Comparison of ENCODE assay signal across 1 cellular context in the genomic region with DNA sequence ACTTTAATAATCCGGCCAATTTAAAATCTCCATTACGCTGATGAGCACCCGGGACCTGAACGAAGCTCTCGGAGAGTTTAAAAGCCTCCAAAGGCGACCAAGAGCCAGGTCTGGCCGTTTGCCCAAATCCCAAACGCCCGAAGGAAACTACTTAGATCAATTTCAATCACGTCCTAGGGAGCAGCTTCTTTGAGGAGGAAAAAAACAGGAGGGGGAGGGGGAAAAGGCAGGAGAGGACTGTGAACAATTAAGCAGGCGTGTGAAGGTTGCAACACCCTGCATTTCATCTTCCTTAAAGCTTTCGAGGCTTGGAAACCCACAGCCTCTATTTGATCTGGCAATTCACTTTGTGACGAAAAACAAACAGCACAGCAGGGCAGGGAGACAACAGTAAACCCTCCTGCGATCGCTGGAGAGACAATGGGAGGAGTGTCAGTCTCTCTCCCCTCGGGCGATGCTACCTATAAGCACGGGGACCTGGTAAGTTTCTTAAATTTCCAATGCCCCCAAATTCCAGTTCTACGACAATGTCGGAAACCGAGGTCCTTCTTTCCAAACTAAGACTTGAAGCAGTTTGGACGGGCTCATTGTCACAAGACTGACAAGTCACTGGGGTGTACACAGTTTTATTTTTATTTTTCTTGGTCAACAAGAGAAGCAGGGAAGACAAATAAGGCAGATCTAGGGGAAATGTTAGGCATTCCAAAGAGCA.
A peak's percentile ranks its signal among the peaks of the same experiment; 100 is the strongest.
TF ChIP-seq lines count a peak whose summit lies in the region.

No MANE protein-coding gene starts in this region.

TF ChIP-seq in HepG2, 621 proteins besides CTCF, POLR2A, EP300 and RAD21 (continues in another document):
- TF ChIP-seq SKIL (CRISPR knock-in tag; IDR thresholded peaks at IDR 0.05; ENCODE audit: borderline replicate concordance) (no peak), MED1 (CRISPR knock-in tag; IDR thresholded peaks at IDR 0.05) (no peak), IKZF4 (CRISPR knock-in tag; IDR thresholded peaks at IDR 0.05; ENCODE audit: borderline replicate concordance, low read depth, not compliant biosample characterization) (no peak), ZFP91 (CRISPR knock-in tag; IDR thresholded peaks at IDR 0.05; ENCODE audit: borderline replicate concordance) (no peak), PITX1 (CRISPR knock-in tag; IDR thresholded peaks at IDR 0.05) (peak; percentile 37; the same call in 1 of the 2 replicates), REL (CRISPR knock-in tag; conservative IDR thresholded peaks at IDR 0.05) (no peak), KAT2B (IDR thresholded peaks at IDR 0.05; ENCODE audit: borderline replicate concordance, low read depth, low read length) (no peak), ZNF224 (CRISPR knock-in tag; IDR thresholded peaks at IDR 0.05) (no peak), PHF21A (CRISPR knock-in tag; IDR thresholded peaks at IDR 0.05) (no peak), ZNF431 (CRISPR knock-in tag; IDR thresholded peaks at IDR 0.05; ENCODE audit: borderline replicate concordance, low read depth) (no peak), ZNF761 (CRISPR knock-in tag; conservative IDR thresholded peaks at IDR 0.05) (no peak), PATZ1 (CRISPR knock-in tag; IDR thresholded peaks at IDR 0.05) (peak; percentile 58; the same call in 1 of the 2 replicates), ZNF614 (CRISPR knock-in tag; IDR thresholded peaks at IDR 0.05; ENCODE audit: borderline replicate concordance) (no peak), MAX (IDR thresholded peaks at IDR 0.05) (no peak), ZBTB42 (CRISPR knock-in tag; IDR thresholded peaks at IDR 0.05) (no peak), FOXP1 (IDR thresholded peaks at IDR 0.05) (no peak), FOXP1 (CRISPR knock-in tag; IDR thresholded peaks at IDR 0.05) (peak; percentile 87), ZNF44 (CRISPR knock-in tag; IDR thresholded peaks at IDR 0.05) (no peak), ZNF232 (CRISPR knock-in tag; IDR thresholded peaks at IDR 0.05; ENCODE audit: borderline replicate concordance) (no peak), ZKSCAN1 (IDR thresholded peaks at IDR 0.05; ENCODE audit: low read length) (no peak), ZNF225 (CRISPR knock-in tag; IDR thresholded peaks at IDR 0.05) (no peak), BCL6 (CRISPR knock-in tag; IDR thresholded peaks at IDR 0.05) (peak; percentile 97), SMAD1 (CRISPR knock-in tag; IDR thresholded peaks at IDR 0.05; ENCODE audit: borderline replicate concordance, low read depth) (no peak), ZNF773 (CRISPR knock-in tag; IDR thresholded peaks at IDR 0.05; ENCODE audit: borderline replicate concordance) (no peak), ZFYVE20 (CRISPR knock-in tag; IDR thresholded peaks at IDR 0.05; ENCODE audit: borderline replicate concordance, low read depth) (no peak), ARNTL (CRISPR knock-in tag; IDR thresholded peaks at IDR 0.05) (no peak), SP5 (CRISPR knock-in tag; IDR thresholded peaks at IDR 0.05; ENCODE audit: borderline replicate concordance, low read depth) (no peak), HOXA5 (CRISPR knock-in tag; IDR thresholded peaks at IDR 0.05) (no peak), KDM5B (CRISPR knock-in tag; IDR thresholded peaks at IDR 0.05; ENCODE audit: borderline replicate concordance) (no peak), SMC3 (IDR thresholded peaks at IDR 0.05; ENCODE audit: low read length) (0 out of 2 replicates have a peak, but pooled peaks have one; percentile 11), MEIS1 (CRISPR knock-in tag; IDR thresholded peaks at IDR 0.05; ENCODE audit: borderline replicate concordance) (no peak), POLR2G (IDR thresholded peaks at IDR 0.05; ENCODE audit: low read depth, low read length) (peak; percentile 56), ZNF317 (CRISPR knock-in tag; IDR thresholded peaks at IDR 0.05) (no peak), ZNF839 (CRISPR knock-in tag; IDR thresholded peaks at IDR 0.05; ENCODE audit: borderline replicate concordance) (no peak), HDAC6 (IDR thresholded peaks at IDR 0.05; ENCODE audit: low read depth, low read length) (no peak), GATA4 (IDR thresholded peaks at IDR 0.05; ENCODE audit: borderline replicate concordance, low read depth) (no peak), RBM22 (optimal IDR thresholded peaks at IDR 0.05; ENCODE audit: low read length) (peak; percentile 73), GFI1 (CRISPR knock-in tag; IDR thresholded peaks at IDR 0.05; ENCODE audit: borderline replicate concordance) (no peak), ZNF510 (CRISPR knock-in tag; IDR thresholded peaks at IDR 0.05; ENCODE audit: low read depth) (no peak), FOSL2 (CRISPR knock-in tag; IDR thresholded peaks at IDR 0.05) (peak; percentile 82)
- TF ChIP-seq, protein P1, sequence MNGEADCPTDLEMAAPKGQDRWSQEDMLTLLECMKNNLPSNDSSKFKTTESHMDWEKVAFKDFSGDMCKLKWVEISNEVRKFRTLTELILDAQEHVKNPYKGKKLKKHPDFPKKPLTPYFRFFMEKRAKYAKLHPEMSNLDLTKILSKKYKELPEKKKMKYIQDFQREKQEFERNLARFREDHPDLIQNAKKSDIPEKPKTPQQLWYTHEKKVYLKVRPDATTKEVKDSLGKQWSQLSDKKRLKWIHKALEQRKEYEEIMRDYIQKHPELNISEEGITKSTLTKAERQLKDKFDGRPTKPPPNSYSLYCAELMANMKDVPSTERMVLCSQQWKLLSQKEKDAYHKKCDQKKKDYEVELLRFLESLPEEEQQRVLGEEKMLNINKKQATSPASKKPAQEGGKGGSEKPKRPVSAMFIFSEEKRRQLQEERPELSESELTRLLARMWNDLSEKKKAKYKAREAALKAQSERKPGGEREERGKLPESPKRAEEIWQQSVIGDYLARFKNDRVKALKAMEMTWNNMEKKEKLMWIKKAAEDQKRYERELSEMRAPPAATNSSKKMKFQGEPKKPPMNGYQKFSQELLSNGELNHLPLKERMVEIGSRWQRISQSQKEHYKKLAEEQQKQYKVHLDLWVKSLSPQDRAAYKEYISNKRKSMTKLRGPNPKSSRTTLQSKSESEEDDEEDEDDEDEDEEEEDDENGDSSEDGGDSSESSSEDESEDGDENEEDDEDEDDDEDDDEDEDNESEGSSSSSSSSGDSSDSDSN (CRISPR knock-in tag; IDR thresholded peaks at IDR 0.05): no peak
- TF ChIP-seq, protein P2, sequence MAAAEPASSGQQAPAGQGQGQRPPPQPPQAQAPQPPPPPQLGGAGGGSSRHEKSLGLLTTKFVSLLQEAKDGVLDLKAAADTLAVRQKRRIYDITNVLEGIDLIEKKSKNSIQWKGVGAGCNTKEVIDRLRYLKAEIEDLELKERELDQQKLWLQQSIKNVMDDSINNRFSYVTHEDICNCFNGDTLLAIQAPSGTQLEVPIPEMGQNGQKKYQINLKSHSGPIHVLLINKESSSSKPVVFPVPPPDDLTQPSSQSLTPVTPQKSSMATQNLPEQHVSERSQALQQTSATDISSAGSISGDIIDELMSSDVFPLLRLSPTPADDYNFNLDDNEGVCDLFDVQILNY (CRISPR knock-in tag; conservative IDR thresholded peaks at IDR 0.05): no peak
- TF ChIP-seq, protein P3, sequence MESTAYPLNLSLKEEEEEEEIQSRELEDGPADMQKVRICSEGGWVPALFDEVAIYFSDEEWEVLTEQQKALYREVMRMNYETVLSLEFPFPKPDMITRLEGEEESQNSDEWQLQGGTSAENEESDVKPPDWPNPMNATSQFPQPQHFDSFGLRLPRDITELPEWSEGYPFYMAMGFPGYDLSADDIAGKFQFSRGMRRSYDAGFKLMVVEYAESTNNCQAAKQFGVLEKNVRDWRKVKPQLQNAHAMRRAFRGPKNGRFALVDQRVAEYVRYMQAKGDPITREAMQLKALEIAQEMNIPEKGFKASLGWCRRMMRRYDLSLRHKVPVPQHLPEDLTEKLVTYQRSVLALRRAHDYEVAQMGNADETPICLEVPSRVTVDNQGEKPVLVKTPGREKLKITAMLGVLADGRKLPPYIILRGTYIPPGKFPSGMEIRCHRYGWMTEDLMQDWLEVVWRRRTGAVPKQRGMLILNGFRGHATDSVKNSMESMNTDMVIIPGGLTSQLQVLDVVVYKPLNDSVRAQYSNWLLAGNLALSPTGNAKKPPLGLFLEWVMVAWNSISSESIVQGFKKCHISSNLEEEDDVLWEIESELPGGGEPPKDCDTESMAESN (CRISPR knock-in tag; conservative IDR thresholded peaks at IDR 0.05): no peak
- TF ChIP-seq, protein P4, sequence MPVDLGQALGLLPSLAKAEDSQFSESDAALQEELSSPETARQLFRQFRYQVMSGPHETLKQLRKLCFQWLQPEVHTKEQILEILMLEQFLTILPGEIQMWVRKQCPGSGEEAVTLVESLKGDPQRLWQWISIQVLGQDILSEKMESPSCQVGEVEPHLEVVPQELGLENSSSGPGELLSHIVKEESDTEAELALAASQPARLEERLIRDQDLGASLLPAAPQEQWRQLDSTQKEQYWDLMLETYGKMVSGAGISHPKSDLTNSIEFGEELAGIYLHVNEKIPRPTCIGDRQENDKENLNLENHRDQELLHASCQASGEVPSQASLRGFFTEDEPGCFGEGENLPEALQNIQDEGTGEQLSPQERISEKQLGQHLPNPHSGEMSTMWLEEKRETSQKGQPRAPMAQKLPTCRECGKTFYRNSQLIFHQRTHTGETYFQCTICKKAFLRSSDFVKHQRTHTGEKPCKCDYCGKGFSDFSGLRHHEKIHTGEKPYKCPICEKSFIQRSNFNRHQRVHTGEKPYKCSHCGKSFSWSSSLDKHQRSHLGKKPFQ (CRISPR knock-in tag; IDR thresholded peaks at IDR 0.05; ENCODE audit: insufficient replicate concordance): no peak
- TF ChIP-seq, protein P5, sequence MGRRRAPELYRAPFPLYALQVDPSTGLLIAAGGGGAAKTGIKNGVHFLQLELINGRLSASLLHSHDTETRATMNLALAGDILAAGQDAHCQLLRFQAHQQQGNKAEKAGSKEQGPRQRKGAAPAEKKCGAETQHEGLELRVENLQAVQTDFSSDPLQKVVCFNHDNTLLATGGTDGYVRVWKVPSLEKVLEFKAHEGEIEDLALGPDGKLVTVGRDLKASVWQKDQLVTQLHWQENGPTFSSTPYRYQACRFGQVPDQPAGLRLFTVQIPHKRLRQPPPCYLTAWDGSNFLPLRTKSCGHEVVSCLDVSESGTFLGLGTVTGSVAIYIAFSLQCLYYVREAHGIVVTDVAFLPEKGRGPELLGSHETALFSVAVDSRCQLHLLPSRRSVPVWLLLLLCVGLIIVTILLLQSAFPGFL (CRISPR knock-in tag; IDR thresholded peaks at IDR 0.05): no peak
- TF ChIP-seq, protein P6, sequence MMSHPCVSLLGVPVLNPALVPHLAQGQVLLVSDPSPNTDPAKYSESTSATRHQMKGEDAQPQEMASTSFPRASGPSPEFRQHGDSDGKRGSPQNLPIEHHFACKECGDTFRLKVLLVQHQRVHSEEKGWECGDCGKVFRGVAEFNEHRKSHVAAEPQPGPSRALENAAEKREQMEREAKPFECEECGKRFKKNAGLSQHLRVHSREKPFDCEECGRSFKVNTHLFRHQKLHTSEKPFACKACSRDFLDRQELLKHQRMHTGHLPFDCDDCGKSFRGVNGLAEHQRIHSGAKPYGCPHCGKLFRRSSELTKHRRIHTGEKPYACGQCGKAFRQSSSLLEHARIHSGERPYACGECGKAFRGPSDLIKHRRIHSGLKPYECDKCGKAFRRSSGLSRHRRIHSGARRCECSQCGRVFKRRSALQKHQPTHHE (CRISPR knock-in tag; IDR thresholded peaks at IDR 0.05; ENCODE audit: borderline replicate concordance): no peak
- TF ChIP-seq, protein P7, sequence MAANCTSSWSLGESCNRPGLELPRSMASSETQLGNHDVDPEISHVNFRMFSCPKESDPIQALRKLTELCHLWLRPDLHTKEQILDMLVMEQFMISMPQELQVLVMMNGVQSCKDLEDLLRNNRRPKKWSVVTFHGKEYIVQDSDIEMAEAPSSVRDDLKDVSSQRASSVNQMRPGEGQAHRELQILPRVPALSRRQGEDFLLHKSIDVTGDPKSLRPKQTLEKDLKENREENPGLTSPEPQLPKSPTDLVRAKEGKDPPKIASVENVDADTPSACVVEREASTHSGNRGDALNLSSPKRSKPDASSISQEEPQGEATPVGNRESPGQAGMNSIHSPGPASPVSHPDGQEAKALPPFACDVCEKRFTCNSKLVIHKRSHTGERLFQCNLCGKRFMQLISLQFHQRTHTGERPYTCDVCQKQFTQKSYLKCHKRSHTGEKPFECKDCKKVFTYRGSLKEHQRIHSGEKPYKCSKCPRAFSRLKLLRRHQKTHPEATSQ (CRISPR knock-in tag; IDR thresholded peaks at IDR 0.05; ENCODE audit: borderline replicate concordance): no peak
